ENCODE assay signal across 9 cellular contexts in genomic region chr3:54830658-54831057, GRCh38.
DNase-seq lines count a peak whose midpoint lies in the region; ATAC-seq and TF ChIP-seq lines count a peak whose summit lies in the region.
"Had no signal": no experiment of that assay in that cellular context is flagged by ENCODE, and none has a peak within 500 bp of the region (broad histone marks: within the 10 kb centered on the region; RNA-seq: fewer than 3 reads in every experiment).

No MANE protein-coding gene starts in this region.

- no peak overlapping the region for H3K27ac ChIP-seq in upper lobe of left lung
- H3K27ac ChIP-seq: BLaER1 had no signal

- H3K27me3 ChIP-seq in upper lobe of left lung = no peaks in the 10 kb centered on the region
- H3K27me3 ChIP-seq: BLaER1 had no signal

- H3K9me3 Mint-ChIP-seq in neural crest cell = peaks cover 5% of the 10 kb centered on the region

- no peak overlapping the region for H3K27ac Mint-ChIP-seq in neural crest cell (ENCODE audit: unreplicated experiment)

- TF ChIP-seq CTCF in astrocyte of the cerebellum (IDR thresholded peaks at IDR 0.05; ENCODE audit: low read depth, low read length, missing control alignments) (peak; percentile 58), neural crest cell (conservative IDR thresholded peaks at IDR 0.05) (peak; percentile 76), upper lobe of left lung (IDR thresholded peaks at IDR 0.05) (peak in 2 of 6 experiments; percentile 18 to 23)

- no peaks in the 10 kb centered on the region for H3K27me3 Mint-ChIP-seq in neural crest cell (ENCODE audit: low read depth)

- H3K9me3 ChIP-seq in upper lobe of left lung = peaks cover 0 to 9% (median 5%) of the 10 kb centered on the region in 4 donors

- in situ Hi-C loops in astrocyte of the cerebellum (cut with HindIII; ENCODE audit: low sequenced_read_pairs) = no loop called here

- WGBS in upper lobe of left lung, 2 donors = 76 to 77% methylated on average over 8 of the region's 8 CpGs

- ATAC-seq in GM18505 (IDR thresholded peaks at IDR 0.05; ENCODE audit: unreplicated experiment) (no peak), upper lobe of left lung (ENCODE audit: low FRiP score in 2 of 2) (no peak)

- DNase-seq in NCI-H2029 treated with DMSO at 0.1 percent for 48 hours (lab: John Stamatoyannopoulos, UW) (peak; percentile 20), NCI-H2029 (lab: John Stamatoyannopoulos, UW) (no peak), astrocyte of the cerebellum (ENCODE audit: low read depth) (no peak), neural crest cell (ENCODE audit: low read depth, low spot score) (peak; percentile 16), amniotic stem cell (lab: John Stamatoyannopoulos, UW) (no peak), upper lobe of left lung (no peak)

- no peaks in the 10 kb centered on the region for H3K4me1 Mint-ChIP-seq in neural crest cell

- peaks cover 6% of the 10 kb centered on the region for H3K36me3 Mint-ChIP-seq in neural crest cell (ENCODE audit: low read depth)

- H3K4me1 ChIP-seq in upper lobe of left lung = no peaks in the 10 kb centered on the region

- TF ChIP-seq POLR2A in GM18505 (IDR thresholded peaks at IDR 0.05; ENCODE audit: borderline replicate concordance, extremely low read depth, insufficient read depth, insufficient read length) = no peak
- no peak for TF ChIP-seq POLR2A in upper lobe of left lung (IDR thresholded peaks at IDR 0.05)

- H3K36me3 ChIP-seq in upper lobe of left lung = no peaks in the 10 kb centered on the region
- H3K36me3 ChIP-seq: BLaER1 had no signal

- TF ChIP-seq EP300 in Ishikawa (IDR thresholded peaks at IDR 0.05; ENCODE audit: borderline replicate concordance) (no peak), upper lobe of left lung (IDR thresholded peaks at IDR 0.05) (no peak)

- peak; percentile 64 for TF ChIP-seq RAD21 in Ishikawa (IDR thresholded peaks at IDR 0.05; ENCODE audit: low read depth)

- H3K4me3 Mint-ChIP-seq in neural crest cell = no peak overlapping the region

- H3K4me3 ChIP-seq in astrocyte of the cerebellum (ENCODE audit: low read depth, low read length) = no peak overlapping the region
- no peak overlapping the region for H3K4me3 ChIP-seq in upper lobe of left lung
- H3K4me3 ChIP-seq: BLaER1 had no signal

TF ChIP-seq in Ishikawa, 13 proteins besides CTCF, POLR2A, EP300 and RAD21:
- TF ChIP-seq TAF1 (IDR thresholded peaks at IDR 0.05; ENCODE audit: low read depth) (no peak), USF1 (IDR thresholded peaks at IDR 0.05) (no peak), ZBTB7A (IDR thresholded peaks at IDR 0.05; ENCODE audit: low read depth) (no peak), CREB1 (IDR thresholded peaks at IDR 0.05; ENCODE audit: low read depth) (no peak), TCF12 (IDR thresholded peaks at IDR 0.05; ENCODE audit: low read depth) (no peak), YY1 (IDR thresholded peaks at IDR 0.05; ENCODE audit: low read depth) (no peak), REST (IDR thresholded peaks at IDR 0.05; ENCODE audit: low read depth) (no peak), TEAD4 (IDR thresholded peaks at IDR 0.05) (no peak)
- TF ChIP-seq, protein P1, sequence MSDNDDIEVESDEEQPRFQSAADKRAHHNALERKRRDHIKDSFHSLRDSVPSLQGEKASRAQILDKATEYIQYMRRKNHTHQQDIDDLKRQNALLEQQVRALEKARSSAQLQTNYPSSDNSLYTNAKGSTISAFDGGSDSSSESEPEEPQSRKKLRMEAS (IDR thresholded peaks at IDR 0.05) = no peak

Comparison
In these comparisons a context has a peak if more than half of its experiments do, and no peak if none do; other contexts are left out.
1. DNase-seq: peak in NCI-H2029 treated with DMSO at 0.1 percent for 48 hours (single experiment) and neural crest cell (single experiment); none in NCI-H2029 (single experiment), astrocyte of the cerebellum (single experiment), amniotic stem cell (single experiment) and upper lobe of left lung (0 of 2).